In genomic region chrX:18887177-18887820, GRCh38 we compare ENCODE assay signal across 8 cellular contexts.
DNase-seq lines count a peak whose midpoint lies in the region; ATAC-seq and TF ChIP-seq lines count a peak whose summit lies in the region.

No MANE protein-coding gene starts in this region.

- H3K4me1 ChIP-seq in lower lobe of right lung = peaks cover 25% of the 10 kb centered on the region
- H3K4me1 ChIP-seq in subcutaneous abdominal adipose tissue (ENCODE audit: control insufficient read depth in 5 of 5, insufficient read depth in 5 of 5, low read length in 5 of 5) = peaks cover 0 to 40% (median 27%) of the 10 kb centered on the region in 5 donors

- no peaks in the 10 kb centered on the region for H3K36me3 ChIP-seq in lower lobe of right lung
- H3K36me3 ChIP-seq in subcutaneous abdominal adipose tissue (ENCODE audit: control insufficient read depth in 5 of 5, insufficient read depth in 5 of 5, low read length in 5 of 5) = peaks cover 0 to 4% (median 2%) of the 10 kb centered on the region in 5 donors

- H3K4me3 ChIP-seq in lower lobe of right lung (peak overlapping the region; percentile 50), subcutaneous abdominal adipose tissue (ENCODE audit: low read depth in 1 of 5, low read length in 5 of 5) (peak overlapping the region; percentile 55 to 77 (median 62))

- peak overlapping the region; percentile 84 for H3K27ac ChIP-seq in lower lobe of right lung
- H3K27ac ChIP-seq in subcutaneous abdominal adipose tissue (ENCODE audit: low read depth, low read length) = peak overlapping the region; percentile 67

- no peak for TF ChIP-seq CTCF in brain (conservative IDR thresholded peaks at IDR 0.05)
- TF ChIP-seq CTCF in lower lobe of right lung (IDR thresholded peaks at IDR 0.05) = no peak

- peak overlapping the region; percentile 66 to 99 (median 91) for H3K27ac Mint-ChIP-seq in brain

- H3K36me3 Mint-ChIP-seq in brain = no peaks in the 10 kb centered on the region

- H3K4me3 Mint-ChIP-seq in brain = peak overlapping the region in 1 of 5 experiments; percentile 56

- H3K9me3 ChIP-seq in lower lobe of right lung = no peaks in the 10 kb centered on the region
- H3K9me3 ChIP-seq in subcutaneous abdominal adipose tissue (ENCODE audit: control insufficient read depth in 5 of 5, low read length in 5 of 5) = peaks cover 0 to 4% (median 3%) of the 10 kb centered on the region in 5 donors

- intact Hi-C loops in lower lobe of right lung (cut with DNase I) = no loop called here

- ATAC-seq in lower lobe of right lung (peak; percentile 2 to 4), HG03432 (IDR thresholded peaks at IDR 0.05; ENCODE audit: unreplicated experiment) (no peak), HG03460 (IDR thresholded peaks at IDR 0.05; ENCODE audit: unreplicated experiment) (no peak), HG03354 (IDR thresholded peaks at IDR 0.05; ENCODE audit: poor library complexity, severe bottlenecking, unreplicated experiment) (no peak)

- H3K9ac ChIP-seq in subcutaneous abdominal adipose tissue (ENCODE audit: low read length in 5 of 5) = peak overlapping the region in 1 of 5 donors; percentile 31

- peaks cover 59% of the 10 kb centered on the region for H3K4me1 Mint-ChIP-seq in brain

- no peaks in the 10 kb centered on the region for H3K27me3 ChIP-seq in lower lobe of right lung (ENCODE audit: low read depth)
- H3K27me3 ChIP-seq in subcutaneous abdominal adipose tissue (ENCODE audit: control insufficient read depth in 5 of 5, insufficient read depth in 4 of 5, low read length in 5 of 5) = peaks cover 0 to 10% (median 9%) of the 10 kb centered on the region in 5 donors

- H3K9me3 Mint-ChIP-seq in brain = peaks cover 0 to 14% (median 0%) of the 10 kb centered on the region in 5 experiments

- no peaks in the 10 kb centered on the region for H3K27me3 Mint-ChIP-seq in brain

- peak; percentile 21 for DNase-seq in NCI-H345 (lab: John Stamatoyannopoulos, UW)
- DNase-seq in NCI-H345 treated with DMSO at 0.1 percent for 48 hours (lab: John Stamatoyannopoulos, UW; ENCODE audit: unreplicated experiment) = no peak
- peak; percentile 60 for DNase-seq in lower lobe of right lung

Comparison
In these comparisons a context has a peak if more than half of its experiments do, and no peak if none do; other contexts are left out.
1. ATAC-seq: peak in lower lobe of right lung (2 of 2); none in HG03432 (single experiment), HG03460 (single experiment) and HG03354 (single experiment).